1 cellular context compared by ENCODE assay signal in the genomic region with DNA sequence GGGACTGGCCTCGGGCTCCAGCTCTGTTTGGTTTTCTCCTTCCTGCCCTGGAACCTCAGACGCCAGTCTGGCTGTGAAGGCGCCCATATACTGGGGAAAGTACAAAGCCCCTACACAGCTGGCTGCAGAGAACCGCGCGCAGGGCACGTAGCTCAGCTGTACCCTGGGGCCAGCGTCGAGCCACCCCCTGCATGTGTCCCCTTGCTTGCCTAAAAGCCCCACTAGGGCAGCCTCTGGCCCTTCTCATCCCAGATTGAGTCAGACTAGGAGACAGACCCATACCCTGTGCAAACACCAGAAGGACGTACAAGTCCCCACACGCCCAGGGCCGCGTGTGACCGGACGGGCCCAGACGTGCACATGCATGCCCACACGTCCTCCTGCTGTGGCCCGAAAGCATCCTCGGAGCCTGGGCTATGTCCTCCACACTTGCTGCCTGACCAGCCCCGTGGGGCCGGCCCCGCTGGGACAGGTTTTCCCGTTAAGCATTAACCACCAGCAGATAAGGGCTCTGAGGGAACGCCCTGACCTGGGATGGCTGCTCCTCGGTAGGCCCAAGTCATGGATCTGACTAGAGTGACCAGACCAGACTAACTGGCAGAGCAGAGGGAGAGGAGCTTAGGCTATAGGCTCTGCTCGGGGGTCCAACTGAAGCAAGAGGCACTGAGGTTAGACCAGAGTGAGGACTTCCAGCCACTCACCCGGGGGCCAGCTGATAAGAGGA.
TF ChIP-seq lines count a peak whose summit lies in the region.

No MANE protein-coding gene starts in this region.

TF ChIP-seq in HepG2, 621 proteins besides CTCF, POLR2A, EP300 and RAD21 (continued from another document and continues in another):
- TF ChIP-seq, protein P1, sequence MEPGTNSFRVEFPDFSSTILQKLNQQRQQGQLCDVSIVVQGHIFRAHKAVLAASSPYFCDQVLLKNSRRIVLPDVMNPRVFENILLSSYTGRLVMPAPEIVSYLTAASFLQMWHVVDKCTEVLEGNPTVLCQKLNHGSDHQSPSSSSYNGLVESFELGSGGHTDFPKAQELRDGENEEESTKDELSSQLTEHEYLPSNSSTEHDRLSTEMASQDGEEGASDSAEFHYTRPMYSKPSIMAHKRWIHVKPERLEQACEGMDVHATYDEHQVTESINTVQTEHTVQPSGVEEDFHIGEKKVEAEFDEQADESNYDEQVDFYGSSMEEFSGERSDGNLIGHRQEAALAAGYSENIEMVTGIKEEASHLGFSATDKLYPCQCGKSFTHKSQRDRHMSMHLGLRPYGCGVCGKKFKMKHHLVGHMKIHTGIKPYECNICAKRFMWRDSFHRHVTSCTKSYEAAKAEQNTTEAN (CRISPR knock-in tag; conservative IDR thresholded peaks at IDR 0.05) = no peak
- TF ChIP-seq, protein P2, sequence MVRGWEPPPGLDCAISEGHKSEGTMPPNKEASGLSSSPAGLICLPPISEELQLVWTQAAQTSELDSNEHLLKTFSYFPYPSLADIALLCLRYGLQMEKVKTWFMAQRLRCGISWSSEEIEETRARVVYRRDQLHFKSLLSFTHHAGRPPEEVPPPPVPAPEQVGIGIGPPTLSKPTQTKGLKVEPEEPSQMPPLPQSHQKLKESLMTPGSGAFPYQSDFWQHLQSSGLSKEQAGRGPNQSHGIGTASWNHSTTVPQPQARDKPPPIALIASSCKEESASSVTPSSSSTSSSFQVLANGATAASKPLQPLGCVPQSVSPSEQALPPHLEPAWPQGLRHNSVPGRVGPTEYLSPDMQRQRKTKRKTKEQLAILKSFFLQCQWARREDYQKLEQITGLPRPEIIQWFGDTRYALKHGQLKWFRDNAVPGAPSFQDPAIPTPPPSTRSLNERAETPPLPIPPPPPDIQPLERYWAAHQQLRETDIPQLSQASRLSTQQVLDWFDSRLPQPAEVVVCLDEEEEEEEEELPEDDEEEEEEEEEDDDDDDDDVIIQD (CRISPR knock-in tag; IDR thresholded peaks at IDR 0.05; ENCODE audit: low read depth) = peak; percentile 63; the same call in 1 of the 2 replicates
- no peak for TF ChIP-seq ZZZ3 (CRISPR knock-in tag; IDR thresholded peaks at IDR 0.05; ENCODE audit: borderline replicate concordance)
- no peak for TF ChIP-seq ZNF780A (CRISPR knock-in tag; IDR thresholded peaks at IDR 0.05)
- TF ChIP-seq GABPA (IDR thresholded peaks at IDR 0.05; ENCODE audit: low read depth, low read length) = no peak
- TF ChIP-seq GABPA (CRISPR knock-in tag; IDR thresholded peaks at IDR 0.05; ENCODE audit: low read depth) = no peak
- TF ChIP-seq ZNF660 (CRISPR knock-in tag; IDR thresholded peaks at IDR 0.05; ENCODE audit: borderline replicate concordance, low read depth) = no peak
- no peak for TF ChIP-seq FOSL1 (CRISPR knock-in tag; IDR thresholded peaks at IDR 0.05; ENCODE audit: borderline replicate concordance)
- no peak for TF ChIP-seq ZSCAN30 (CRISPR knock-in tag; IDR thresholded peaks at IDR 0.05)
- TF ChIP-seq, protein P3, sequence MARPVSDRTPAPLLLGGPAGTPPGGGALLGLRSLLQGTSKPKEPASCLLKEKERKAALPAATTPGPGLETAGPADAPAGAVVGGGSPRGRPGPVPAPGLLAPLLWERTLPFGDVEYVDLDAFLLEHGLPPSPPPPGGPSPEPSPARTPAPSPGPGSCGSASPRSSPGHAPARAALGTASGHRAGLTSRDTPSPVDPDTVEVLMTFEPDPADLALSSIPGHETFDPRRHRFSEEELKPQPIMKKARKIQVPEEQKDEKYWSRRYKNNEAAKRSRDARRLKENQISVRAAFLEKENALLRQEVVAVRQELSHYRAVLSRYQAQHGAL (CRISPR knock-in tag; IDR thresholded peaks at IDR 0.05; ENCODE audit: not compliant biosample characterization) = no peak
- TF ChIP-seq SYNCRIP (IDR thresholded peaks at IDR 0.05; ENCODE audit: insufficient read depth, low read depth, low read length) = no peak
- no peak; the same call in 1 of the 2 replicates for TF ChIP-seq CBFB (CRISPR knock-in tag; IDR thresholded peaks at IDR 0.05)
- TF ChIP-seq HOXA3 (CRISPR knock-in tag; IDR thresholded peaks at IDR 0.05) = peak; percentile 73; the same call in 1 of the 2 replicates
- TF ChIP-seq ZBTB1 (CRISPR knock-in tag; IDR thresholded peaks at IDR 0.05; ENCODE audit: borderline replicate concordance) = no peak
- TF ChIP-seq ZKSCAN1 (IDR thresholded peaks at IDR 0.05; ENCODE audit: low read length) = no peak
- TF ChIP-seq, protein P4, sequence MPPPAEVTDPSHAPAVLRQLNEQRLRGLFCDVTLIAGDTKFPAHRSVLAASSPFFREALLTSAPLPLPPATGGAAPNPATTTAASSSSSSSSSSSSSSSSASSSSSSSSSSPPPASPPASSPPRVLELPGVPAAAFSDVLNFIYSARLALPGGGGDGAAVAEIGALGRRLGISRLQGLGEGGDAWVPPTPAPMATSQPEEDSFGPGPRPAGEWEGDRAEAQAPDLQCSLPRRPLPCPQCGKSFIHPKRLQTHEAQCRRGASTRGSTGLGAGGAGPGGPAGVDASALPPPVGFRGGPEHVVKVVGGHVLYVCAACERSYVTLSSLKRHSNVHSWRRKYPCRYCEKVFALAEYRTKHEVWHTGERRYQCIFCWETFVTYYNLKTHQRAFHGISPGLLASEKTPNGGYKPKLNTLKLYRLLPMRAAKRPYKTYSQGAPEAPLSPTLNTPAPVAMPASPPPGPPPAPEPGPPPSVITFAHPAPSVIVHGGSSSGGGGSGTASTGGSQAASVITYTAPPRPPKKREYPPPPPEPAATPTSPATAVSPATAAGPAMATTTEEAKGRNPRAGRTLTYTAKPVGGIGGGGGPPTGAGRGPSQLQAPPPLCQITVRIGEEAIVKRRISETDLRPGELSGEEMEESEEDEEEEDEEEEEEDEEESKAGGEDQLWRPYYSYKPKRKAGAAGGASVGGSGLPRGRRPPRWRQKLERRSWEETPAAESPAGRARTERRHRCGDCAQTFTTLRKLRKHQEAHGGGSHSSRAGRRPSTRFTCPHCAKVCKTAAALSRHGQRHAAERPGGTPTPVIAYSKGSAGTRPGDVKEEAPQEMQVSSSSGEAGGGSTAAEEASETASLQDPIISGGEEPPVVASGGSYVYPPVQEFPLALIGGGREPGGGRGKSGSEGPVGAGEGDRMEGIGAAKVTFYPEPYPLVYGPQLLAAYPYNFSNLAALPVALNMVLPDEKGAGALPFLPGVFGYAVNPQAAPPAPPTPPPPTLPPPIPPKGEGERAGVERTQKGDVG (CRISPR knock-in tag; IDR thresholded peaks at IDR 0.05; ENCODE audit: borderline replicate concordance) = peak; percentile 66; the same call in 1 of the 2 replicates
- TF ChIP-seq STAT5B (CRISPR knock-in tag; IDR thresholded peaks at IDR 0.05) = no peak
- TF ChIP-seq ZNF614 (CRISPR knock-in tag; IDR thresholded peaks at IDR 0.05; ENCODE audit: borderline replicate concordance) = peak; percentile 44; the same call in 1 of the 2 replicates
- TF ChIP-seq ELF4 (CRISPR knock-in tag; IDR thresholded peaks at IDR 0.05; ENCODE audit: borderline replicate concordance) = no peak
- TF ChIP-seq, protein P5, sequence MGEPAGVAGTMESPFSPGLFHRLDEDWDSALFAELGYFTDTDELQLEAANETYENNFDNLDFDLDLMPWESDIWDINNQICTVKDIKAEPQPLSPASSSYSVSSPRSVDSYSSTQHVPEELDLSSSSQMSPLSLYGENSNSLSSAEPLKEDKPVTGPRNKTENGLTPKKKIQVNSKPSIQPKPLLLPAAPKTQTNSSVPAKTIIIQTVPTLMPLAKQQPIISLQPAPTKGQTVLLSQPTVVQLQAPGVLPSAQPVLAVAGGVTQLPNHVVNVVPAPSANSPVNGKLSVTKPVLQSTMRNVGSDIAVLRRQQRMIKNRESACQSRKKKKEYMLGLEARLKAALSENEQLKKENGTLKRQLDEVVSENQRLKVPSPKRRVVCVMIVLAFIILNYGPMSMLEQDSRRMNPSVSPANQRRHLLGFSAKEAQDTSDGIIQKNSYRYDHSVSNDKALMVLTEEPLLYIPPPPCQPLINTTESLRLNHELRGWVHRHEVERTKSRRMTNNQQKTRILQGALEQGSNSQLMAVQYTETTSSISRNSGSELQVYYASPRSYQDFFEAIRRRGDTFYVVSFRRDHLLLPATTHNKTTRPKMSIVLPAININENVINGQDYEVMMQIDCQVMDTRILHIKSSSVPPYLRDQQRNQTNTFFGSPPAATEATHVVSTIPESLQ (CRISPR knock-in tag; conservative IDR thresholded peaks at IDR 0.05) = no peak
- TF ChIP-seq EED (CRISPR knock-in tag; IDR thresholded peaks at IDR 0.05) = no peak; the same call in 1 of the 2 replicates
- TF ChIP-seq ZNF572 (CRISPR knock-in tag; IDR thresholded peaks at IDR 0.05) = peak; percentile 91
- TF ChIP-seq, protein P6, sequence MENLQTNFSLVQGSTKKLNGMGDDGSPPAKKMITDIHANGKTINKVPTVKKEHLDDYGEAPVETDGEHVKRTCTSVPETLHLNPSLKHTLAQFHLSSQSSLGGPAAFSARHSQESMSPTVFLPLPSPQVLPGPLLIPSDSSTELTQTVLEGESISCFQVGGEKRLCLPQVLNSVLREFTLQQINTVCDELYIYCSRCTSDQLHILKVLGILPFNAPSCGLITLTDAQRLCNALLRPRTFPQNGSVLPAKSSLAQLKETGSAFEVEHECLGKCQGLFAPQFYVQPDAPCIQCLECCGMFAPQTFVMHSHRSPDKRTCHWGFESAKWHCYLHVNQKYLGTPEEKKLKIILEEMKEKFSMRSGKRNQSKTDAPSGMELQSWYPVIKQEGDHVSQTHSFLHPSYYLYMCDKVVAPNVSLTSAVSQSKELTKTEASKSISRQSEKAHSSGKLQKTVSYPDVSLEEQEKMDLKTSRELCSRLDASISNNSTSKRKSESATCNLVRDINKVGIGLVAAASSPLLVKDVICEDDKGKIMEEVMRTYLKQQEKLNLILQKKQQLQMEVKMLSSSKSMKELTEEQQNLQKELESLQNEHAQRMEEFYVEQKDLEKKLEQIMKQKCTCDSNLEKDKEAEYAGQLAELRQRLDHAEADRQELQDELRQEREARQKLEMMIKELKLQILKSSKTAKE (CRISPR knock-in tag; IDR thresholded peaks at IDR 0.05; ENCODE audit: borderline replicate concordance) = peak; percentile 86
- TF ChIP-seq REPIN1 (CRISPR knock-in tag; IDR thresholded peaks at IDR 0.05; ENCODE audit: borderline replicate concordance, low read depth) = peak; percentile 18; the same call in 1 of the 2 replicates
- TF ChIP-seq, protein P7, sequence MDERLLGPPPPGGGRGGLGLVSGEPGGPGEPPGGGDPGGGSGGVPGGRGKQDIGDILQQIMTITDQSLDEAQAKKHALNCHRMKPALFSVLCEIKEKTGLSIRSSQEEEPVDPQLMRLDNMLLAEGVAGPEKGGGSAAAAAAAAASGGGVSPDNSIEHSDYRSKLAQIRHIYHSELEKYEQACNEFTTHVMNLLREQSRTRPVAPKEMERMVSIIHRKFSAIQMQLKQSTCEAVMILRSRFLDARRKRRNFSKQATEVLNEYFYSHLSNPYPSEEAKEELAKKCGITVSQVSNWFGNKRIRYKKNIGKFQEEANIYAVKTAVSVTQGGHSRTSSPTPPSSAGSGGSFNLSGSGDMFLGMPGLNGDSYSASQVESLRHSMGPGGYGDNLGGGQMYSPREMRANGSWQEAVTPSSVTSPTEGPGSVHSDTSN (CRISPR knock-in tag; IDR thresholded peaks at IDR 0.05) = no peak
- TF ChIP-seq ZNF33B (CRISPR knock-in tag; IDR thresholded peaks at IDR 0.05) = 0 out of 2 replicates have a peak, but pooled peaks have one; percentile 68
- TF ChIP-seq, protein P8, sequence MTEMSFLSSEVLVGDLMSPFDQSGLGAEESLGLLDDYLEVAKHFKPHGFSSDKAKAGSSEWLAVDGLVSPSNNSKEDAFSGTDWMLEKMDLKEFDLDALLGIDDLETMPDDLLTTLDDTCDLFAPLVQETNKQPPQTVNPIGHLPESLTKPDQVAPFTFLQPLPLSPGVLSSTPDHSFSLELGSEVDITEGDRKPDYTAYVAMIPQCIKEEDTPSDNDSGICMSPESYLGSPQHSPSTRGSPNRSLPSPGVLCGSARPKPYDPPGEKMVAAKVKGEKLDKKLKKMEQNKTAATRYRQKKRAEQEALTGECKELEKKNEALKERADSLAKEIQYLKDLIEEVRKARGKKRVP (CRISPR knock-in tag; IDR thresholded peaks at IDR 0.05) = no peak
- TF ChIP-seq, protein P9, sequence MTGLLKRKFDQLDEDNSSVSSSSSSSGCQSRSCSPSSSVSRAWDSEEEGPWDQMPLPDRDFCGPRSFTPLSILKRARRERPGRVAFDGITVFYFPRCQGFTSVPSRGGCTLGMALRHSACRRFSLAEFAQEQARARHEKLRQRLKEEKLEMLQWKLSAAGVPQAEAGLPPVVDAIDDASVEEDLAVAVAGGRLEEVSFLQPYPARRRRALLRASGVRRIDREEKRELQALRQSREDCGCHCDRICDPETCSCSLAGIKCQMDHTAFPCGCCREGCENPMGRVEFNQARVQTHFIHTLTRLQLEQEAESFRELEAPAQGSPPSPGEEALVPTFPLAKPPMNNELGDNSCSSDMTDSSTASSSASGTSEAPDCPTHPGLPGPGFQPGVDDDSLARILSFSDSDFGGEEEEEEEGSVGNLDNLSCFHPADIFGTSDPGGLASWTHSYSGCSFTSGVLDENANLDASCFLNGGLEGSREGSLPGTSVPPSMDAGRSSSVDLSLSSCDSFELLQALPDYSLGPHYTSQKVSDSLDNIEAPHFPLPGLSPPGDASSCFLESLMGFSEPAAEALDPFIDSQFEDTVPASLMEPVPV (CRISPR knock-in tag; IDR thresholded peaks at IDR 0.05) = 0 out of 2 replicates have a peak, but pooled peaks have one; percentile 22
- TF ChIP-seq, protein P10, sequence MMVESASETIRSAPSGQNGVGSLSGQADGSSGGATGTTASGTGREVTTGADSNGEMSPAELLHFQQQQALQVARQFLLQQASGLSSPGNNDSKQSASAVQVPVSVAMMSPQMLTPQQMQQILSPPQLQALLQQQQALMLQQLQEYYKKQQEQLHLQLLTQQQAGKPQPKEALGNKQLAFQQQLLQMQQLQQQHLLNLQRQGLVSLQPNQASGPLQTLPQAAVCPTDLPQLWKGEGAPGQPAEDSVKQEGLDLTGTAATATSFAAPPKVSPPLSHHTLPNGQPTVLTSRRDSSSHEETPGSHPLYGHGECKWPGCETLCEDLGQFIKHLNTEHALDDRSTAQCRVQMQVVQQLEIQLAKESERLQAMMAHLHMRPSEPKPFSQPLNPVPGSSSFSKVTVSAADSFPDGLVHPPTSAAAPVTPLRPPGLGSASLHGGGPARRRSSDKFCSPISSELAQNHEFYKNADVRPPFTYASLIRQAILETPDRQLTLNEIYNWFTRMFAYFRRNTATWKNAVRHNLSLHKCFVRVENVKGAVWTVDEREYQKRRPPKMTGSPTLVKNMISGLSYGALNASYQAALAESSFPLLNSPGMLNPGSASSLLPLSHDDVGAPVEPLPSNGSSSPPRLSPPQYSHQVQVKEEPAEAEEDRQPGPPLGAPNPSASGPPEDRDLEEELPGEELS (CRISPR knock-in tag; IDR thresholded peaks at IDR 0.05) = no peak; the same call in 1 of the 2 replicates
- peak; percentile 91 for TF ChIP-seq ARNTL (CRISPR knock-in tag; IDR thresholded peaks at IDR 0.05)
- 0 out of 2 replicates have a peak, but pooled peaks have one; percentile 19 for TF ChIP-seq MIER2 (CRISPR knock-in tag; IDR thresholded peaks at IDR 0.05)
- TF ChIP-seq, protein P11, sequence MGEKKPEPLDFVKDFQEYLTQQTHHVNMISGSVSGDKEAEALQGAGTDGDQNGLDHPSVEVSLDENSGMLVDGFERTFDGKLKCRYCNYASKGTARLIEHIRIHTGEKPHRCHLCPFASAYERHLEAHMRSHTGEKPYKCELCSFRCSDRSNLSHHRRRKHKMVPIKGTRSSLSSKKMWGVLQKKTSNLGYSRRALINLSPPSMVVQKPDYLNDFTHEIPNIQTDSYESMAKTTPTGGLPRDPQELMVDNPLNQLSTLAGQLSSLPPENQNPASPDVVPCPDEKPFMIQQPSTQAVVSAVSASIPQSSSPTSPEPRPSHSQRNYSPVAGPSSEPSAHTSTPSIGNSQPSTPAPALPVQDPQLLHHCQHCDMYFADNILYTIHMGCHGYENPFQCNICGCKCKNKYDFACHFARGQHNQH (CRISPR knock-in tag; IDR thresholded peaks at IDR 0.05) = peak; percentile 76; the same call in 1 of the 2 replicates
- no peak for TF ChIP-seq SMARCE1 (IDR thresholded peaks at IDR 0.05; ENCODE audit: borderline replicate concordance)
